Comparison of ENCODE assay signal across 14 cellular contexts in genomic region chr3:71987828-71988227, GRCh38.
DNase-seq lines count a peak whose midpoint lies in the region; ATAC-seq, FAIRE-seq and TF ChIP-seq lines count a peak whose summit lies in the region.
"Had no signal": no experiment of that assay in that cellular context is flagged by ENCODE, and none has a peak within 500 bp of the region (broad histone marks: within the 10 kb centered on the region; RNA-seq: fewer than 3 reads in every experiment).

No MANE protein-coding gene starts in this region.

- H3K27ac Mint-ChIP-seq in WTC11: no peak overlapping the region
- H3K27ac Mint-ChIP-seq in neural progenitor cell: peak overlapping the region; percentile 51
- H3K27ac Mint-ChIP-seq: activated CD4-positive, alpha-beta memory T cell treated with anti-CD3 and anti-CD28 coated beads for 36 hours; activated naive CD8-positive, alpha-beta T cell treated with anti-CD3 and anti-CD28 coated beads for 36 hours had no signal

- no peaks in the 10 kb centered on the region for H3K79me2 ChIP-seq in neural progenitor cell (ENCODE audit: low read depth)

- H3K4me1 ChIP-seq in neural progenitor cell (no peaks in the 10 kb centered on the region), right atrium auricular region (no peaks in the 10 kb centered on the region)

- POLR2A ChIA-PET in WTC11 (lab: Charles Lee): no interaction called here

- H3K4me1 Mint-ChIP-seq in WTC11 (peaks cover 13% of the 10 kb centered on the region), neural progenitor cell (peaks cover 4% of the 10 kb centered on the region)

- TF ChIP-seq CTCF in WTC11 (IDR thresholded peaks at IDR 0.05): no peak
- TF ChIP-seq CTCF in neural progenitor cell (IDR thresholded peaks at IDR 0.05): no peak
- TF ChIP-seq CTCF in right atrium auricular region (IDR thresholded peaks at IDR 0.05): no peak

- H3K27me3 Mint-ChIP-seq in WTC11 (ENCODE audit: low read depth) (no peaks in the 10 kb centered on the region), neural progenitor cell (ENCODE audit: insufficient read depth, low read depth) (peaks cover 8% of the 10 kb centered on the region)
- H3K27me3 Mint-ChIP-seq: activated naive CD8-positive, alpha-beta T cell treated with anti-CD3 and anti-CD28 coated beads for 36 hours had no signal

- H3K36me3 ChIP-seq in neural progenitor cell (no peaks in the 10 kb centered on the region), right atrium auricular region (no peaks in the 10 kb centered on the region)

- H3K27ac ChIP-seq in neural progenitor cell (no peak overlapping the region), right atrium auricular region (no peak overlapping the region)

- H3K27me3 ChIP-seq in neural progenitor cell (no peaks in the 10 kb centered on the region), right atrium auricular region (no peaks in the 10 kb centered on the region)

- H3K4me3 ChIP-seq in neural progenitor cell (no peak overlapping the region), right atrium auricular region (no peak overlapping the region)

- H3K4me3 Mint-ChIP-seq in WTC11 (no peak overlapping the region), neural progenitor cell (no peak overlapping the region)
- H3K4me3 Mint-ChIP-seq: activated CD4-positive, alpha-beta memory T cell treated with anti-CD3 and anti-CD28 coated beads for 36 hours; activated naive CD8-positive, alpha-beta T cell treated with anti-CD3 and anti-CD28 coated beads for 36 hours had no signal

- H3K9me3 Mint-ChIP-seq in WTC11 (peaks cover 15% of the 10 kb centered on the region), neural progenitor cell (peaks cover 2% of the 10 kb centered on the region)

- no peaks in the 10 kb centered on the region for H4K20me1 ChIP-seq in neural progenitor cell (ENCODE audit: low read depth)

- H3K9me3 ChIP-seq in neural progenitor cell (ENCODE audit: low read depth) (no peaks in the 10 kb centered on the region), right atrium auricular region (no peaks in the 10 kb centered on the region)

- no peak overlapping the region for H3K9ac ChIP-seq in neural progenitor cell

- no peak for FAIRE-seq in GM19239 (lab: Jason Lieb, UNC)

- CTCF ChIA-PET in WTC11 (lab: Charles Lee): interaction anchor here (1.2 to 2.0 kb wide), 5 partner anchors 10 to 112 kb away, joined by 4 to 8 read pairs (median 6); no protein-coding TSS in a partner anchor

- DNase-seq in NCI-H2227 (lab: John Stamatoyannopoulos, UW; ENCODE audit: unreplicated experiment) (peak; percentile 6), NCI-H2227 treated with DMSO at 0.1 percent for 48 hours (lab: John Stamatoyannopoulos, UW) (no peak), M059J (ENCODE audit: low read depth) (peak; percentile 67), WTC11 (ENCODE audit: low spot score) (no peak), neural progenitor cell (ENCODE audit: low spot score) (peak; percentile 20), right atrium auricular region (ENCODE audit: low spot score) (no peak), GM19239 (ENCODE audit: insufficient read length, low spot score) (no peak)
- DNase-seq: ACHN; activated CD4-positive, alpha-beta memory T cell treated with anti-CD3 and anti-CD28 coated beads for 36 hours; activated naive CD8-positive, alpha-beta T cell treated with anti-CD3 and anti-CD28 coated beads for 36 hours; mammary epithelial cell; NCI-H510A had no signal

- 0 out of 2 replicates have a peak, but pooled peaks have one; percentile 28 for ATAC-seq in WTC11
- no peak for ATAC-seq in GM19328 (IDR thresholded peaks at IDR 0.05; ENCODE audit: unreplicated experiment)
- ATAC-seq: SK-N-SH treated with all-trans-retinoic acid at 6 μM for 48 hours had no signal

- H3F3A ChIP-seq in neural progenitor cell (ENCODE audit: low read depth): no peaks in the 10 kb centered on the region

- H3K4me2 ChIP-seq in neural progenitor cell: no peak overlapping the region

- H2AFZ ChIP-seq in neural progenitor cell (replicated peaks): no peak overlapping the region

- H3K36me3 Mint-ChIP-seq in WTC11 (peaks cover 10% of the 10 kb centered on the region; the same call in 1 of the 2 replicates), neural progenitor cell (no peaks in the 10 kb centered on the region)
- H3K36me3 Mint-ChIP-seq: activated CD4-positive, alpha-beta memory T cell treated with anti-CD3 and anti-CD28 coated beads for 36 hours had no signal

TF ChIP-seq in WTC11, 78 proteins besides CTCF, POLR2A, EP300 and RAD21 (continues in another document):
- TF ChIP-seq NR1H2 (CRISPR knock-in tag; IDR thresholded peaks at IDR 0.05): no peak
- no peak for TF ChIP-seq ZNF512 (CRISPR knock-in tag; IDR thresholded peaks at IDR 0.05; ENCODE audit: borderline replicate concordance)
- TF ChIP-seq ZNF416 (CRISPR knock-in tag; IDR thresholded peaks at IDR 0.05): no peak
- TF ChIP-seq NFATC4 (CRISPR knock-in tag; IDR thresholded peaks at IDR 0.05): no peak
- TF ChIP-seq, protein P1, sequence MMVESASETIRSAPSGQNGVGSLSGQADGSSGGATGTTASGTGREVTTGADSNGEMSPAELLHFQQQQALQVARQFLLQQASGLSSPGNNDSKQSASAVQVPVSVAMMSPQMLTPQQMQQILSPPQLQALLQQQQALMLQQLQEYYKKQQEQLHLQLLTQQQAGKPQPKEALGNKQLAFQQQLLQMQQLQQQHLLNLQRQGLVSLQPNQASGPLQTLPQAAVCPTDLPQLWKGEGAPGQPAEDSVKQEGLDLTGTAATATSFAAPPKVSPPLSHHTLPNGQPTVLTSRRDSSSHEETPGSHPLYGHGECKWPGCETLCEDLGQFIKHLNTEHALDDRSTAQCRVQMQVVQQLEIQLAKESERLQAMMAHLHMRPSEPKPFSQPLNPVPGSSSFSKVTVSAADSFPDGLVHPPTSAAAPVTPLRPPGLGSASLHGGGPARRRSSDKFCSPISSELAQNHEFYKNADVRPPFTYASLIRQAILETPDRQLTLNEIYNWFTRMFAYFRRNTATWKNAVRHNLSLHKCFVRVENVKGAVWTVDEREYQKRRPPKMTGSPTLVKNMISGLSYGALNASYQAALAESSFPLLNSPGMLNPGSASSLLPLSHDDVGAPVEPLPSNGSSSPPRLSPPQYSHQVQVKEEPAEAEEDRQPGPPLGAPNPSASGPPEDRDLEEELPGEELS (CRISPR knock-in tag; IDR thresholded peaks at IDR 0.05): no peak
- TF ChIP-seq FOXP1 (CRISPR knock-in tag; IDR thresholded peaks at IDR 0.05; ENCODE audit: borderline replicate concordance): no peak
- no peak for TF ChIP-seq OVOL2 (CRISPR knock-in tag; IDR thresholded peaks at IDR 0.05; ENCODE audit: borderline replicate concordance)
- TF ChIP-seq ATF1 (CRISPR knock-in tag; IDR thresholded peaks at IDR 0.05): no peak
- no peak for TF ChIP-seq CREM (CRISPR knock-in tag; IDR thresholded peaks at IDR 0.05)
- no peak for TF ChIP-seq AFF4 (CRISPR knock-in tag; IDR thresholded peaks at IDR 0.05; ENCODE audit: borderline replicate concordance)

Comparison
In these comparisons a context has a peak if more than half of its experiments do, and no peak if none do; other contexts are left out.
1. DNase-seq: peak in NCI-H2227 (single experiment), M059J (single experiment) and neural progenitor cell (single experiment); none in NCI-H2227 treated with DMSO at 0.1 percent for 48 hours (single experiment), WTC11 (single experiment), right atrium auricular region (single experiment) and GM19239 (single experiment).